In genomic region chr10:59991661-59992060, GRCh38 we compare ENCODE assay signal across 9 cellular contexts.
DNase-seq lines count a peak whose midpoint lies in the region; ATAC-seq, FAIRE-seq and TF ChIP-seq lines count a peak whose summit lies in the region.
"Had no signal": no experiment of that assay in that cellular context is flagged by ENCODE, and none has a peak within 500 bp of the region (broad histone marks: within the 10 kb centered on the region; RNA-seq: fewer than 3 reads in every experiment).

No MANE protein-coding gene starts in this region.

- POLR2A ChIA-PET in BJ (lab: Charles Lee) = no interaction called here
- POLR2A ChIA-PET in activated CD8-positive, alpha-beta T cell treated with anti-CD3 and anti-CD28 coated beads for 36 hours (lab: Charles Lee) = no interaction called here

- TF ChIP-seq CTCF in BJ (IDR thresholded peaks at IDR 0.05; ENCODE audit: insufficient read depth, low read depth, low read length) = no peak
- TF ChIP-seq CTCF in GM20000 (IDR thresholded peaks at IDR 0.05; ENCODE audit: extremely low read depth, missing control alignments) = no peak
- TF ChIP-seq CTCF in activated CD8-positive, alpha-beta T cell treated with anti-CD3 and anti-CD28 coated beads for 36 hours (IDR thresholded peaks at IDR 0.05) = no peak
- no peak for TF ChIP-seq CTCF in keratinocyte (optimal IDR thresholded peaks at IDR 0.05 in 1 of 3, IDR thresholded peaks at IDR 0.05 in 1 of 3, conservative IDR thresholded peaks at IDR 0.05 in 1 of 3; ENCODE audit: extremely low read depth in 1 of 3, insufficient read depth in 2 of 3, low read length in 3 of 3)
- TF ChIP-seq CTCF in WERI-Rb-1 (IDR thresholded peaks at IDR 0.05; ENCODE audit: low read depth, low read length) = no peak
- TF ChIP-seq CTCF in D721Med (IDR thresholded peaks at IDR 0.05; ENCODE audit: insufficient read depth, missing control alignments) = no peak

- H3K4me3 Mint-ChIP-seq in activated CD8-positive, alpha-beta T cell treated with anti-CD3 and anti-CD28 coated beads for 36 hours = no peak overlapping the region
- H3K4me3 Mint-ChIP-seq: activated naive CD4-positive, alpha-beta T cell treated with anti-CD3 and anti-CD28 coated beads, Interleukin-2, amount 50 U/mL, for 24 hours had no signal

- H4K20me1 ChIP-seq in keratinocyte (ENCODE audit: control insufficient read depth, extremely low read depth, insufficient read depth, low read length) = no peaks in the 10 kb centered on the region

- peak overlapping the region; percentile 53 for H3K9ac ChIP-seq in keratinocyte (ENCODE audit: control insufficient read depth, extremely low read depth, insufficient read depth, low read length)

- no peaks in the 10 kb centered on the region for H3K9me1 ChIP-seq in keratinocyte (ENCODE audit: control insufficient read depth, extremely low read depth, insufficient read depth, low read length)

- H3K4me1 Mint-ChIP-seq in activated CD8-positive, alpha-beta T cell treated with anti-CD3 and anti-CD28 coated beads for 36 hours (ENCODE audit: low read depth) = peaks cover 6% of the 10 kb centered on the region

- H2AFZ ChIP-seq in keratinocyte (ENCODE audit: control insufficient read depth, low read length) = peak overlapping the region; percentile 69

- H3K36me3 Mint-ChIP-seq in activated CD8-positive, alpha-beta T cell treated with anti-CD3 and anti-CD28 coated beads for 36 hours (ENCODE audit: low read depth) = no peaks in the 10 kb centered on the region
- H3K36me3 Mint-ChIP-seq: activated naive CD4-positive, alpha-beta T cell treated with anti-CD3 and anti-CD28 coated beads, Interleukin-2, amount 50 U/mL, for 24 hours had no signal

- no peaks in the 10 kb centered on the region for H3K79me2 ChIP-seq in keratinocyte (ENCODE audit: control insufficient read depth, insufficient read depth, low read length)

- H3K27me3 Mint-ChIP-seq in activated CD8-positive, alpha-beta T cell treated with anti-CD3 and anti-CD28 coated beads for 36 hours = peaks cover 27% of the 10 kb centered on the region

- H3K27ac ChIP-seq in keratinocyte (ENCODE audit: control insufficient read depth, insufficient read depth, low read length) (peak overlapping the region; percentile 85), WERI-Rb-1 (no peak overlapping the region)

- peaks cover 23% of the 10 kb centered on the region for H3K4me1 ChIP-seq in keratinocyte (ENCODE audit: control insufficient read depth, extremely low read depth, insufficient read depth, low read length)

- CTCF ChIA-PET in BJ (lab: Yijun Ruan, JAX) = no interaction called here
- CTCF ChIA-PET in activated CD8-positive, alpha-beta T cell treated with anti-CD3 and anti-CD28 coated beads for 36 hours (lab: Charles Lee) = interaction anchor here (1.7 kb wide), 1 partner anchor 32 kb away, joined by 3 read pairs; no protein-coding TSS in a partner anchor

- dilution Hi-C loops in keratinocyte (cut with MboI; ENCODE audit: extremely low pct_ligation_motif_present, low sequenced_read_pairs) = no loop called here

- H3K27ac Mint-ChIP-seq in activated CD8-positive, alpha-beta T cell treated with anti-CD3 and anti-CD28 coated beads for 36 hours = no peak overlapping the region
- H3K27ac Mint-ChIP-seq: activated naive CD4-positive, alpha-beta T cell treated with anti-CD3 and anti-CD28 coated beads, Interleukin-2, amount 50 U/mL, for 24 hours had no signal

- H3K27me3 ChIP-seq in BJ (ENCODE audit: control insufficient read depth, insufficient read depth, low read length) (no peaks in the 10 kb centered on the region), keratinocyte (ENCODE audit: control insufficient read depth, extremely low read depth, insufficient read depth, low read length) (no peaks in the 10 kb centered on the region), WERI-Rb-1 (ENCODE audit: insufficient read depth, low read depth, severe bottlenecking) (no peaks in the 10 kb centered on the region)

- H3K9me3 ChIP-seq in keratinocyte (ENCODE audit: control insufficient read depth, low read depth, low read length) = no peaks in the 10 kb centered on the region
- no peaks in the 10 kb centered on the region for H3K9me3 ChIP-seq in WERI-Rb-1 (ENCODE audit: severe bottlenecking)

- ATAC-seq in activated CD8-positive, alpha-beta T cell treated with anti-CD3 and anti-CD28 coated beads for 36 hours = peak; percentile 60

- H3K36me3 ChIP-seq in BJ (ENCODE audit: control insufficient read depth, insufficient read depth, low read length) = no peaks in the 10 kb centered on the region
- no peaks in the 10 kb centered on the region for H3K36me3 ChIP-seq in keratinocyte (ENCODE audit: control insufficient read depth in 2 of 2, extremely low read depth in 1 of 2, insufficient read depth in 2 of 2, low read length in 2 of 2)
- H3K36me3 ChIP-seq in WERI-Rb-1 = no peaks in the 10 kb centered on the region

- H3K4me2 ChIP-seq in keratinocyte (ENCODE audit: control insufficient read depth, extremely low read depth, insufficient read depth, low read depth, low read length) = peak overlapping the region; percentile 87

- FAIRE-seq in keratinocyte (lab: Jason Lieb, UNC) = peak; percentile 95
- FAIRE-seq in D721Med (lab: Jason Lieb, UNC) = no peak

- no peak overlapping the region for H3K4me3 ChIP-seq in BJ (ENCODE audit: low read depth, low read length)
- peak overlapping the region in 1 of 3 experiments; percentile 27 for H3K4me3 ChIP-seq in keratinocyte (ENCODE audit: control insufficient read depth in 2 of 3, extremely low read depth in 1 of 3, insufficient read depth in 2 of 3, low read depth in 1 of 3, low read length in 3 of 3)
- no peak overlapping the region for H3K4me3 ChIP-seq in WERI-Rb-1 (ENCODE audit: low read depth, low read length)

- DNase-seq in BJ (ENCODE audit: low read depth) (peak; percentile 5), GM20000 (ENCODE audit: low spot score) (peak; percentile 13), NCI-H146 (lab: John Stamatoyannopoulos, UW) (peak; percentile 81), keratinocyte (ENCODE audit: low read depth, low spot score) (peak; percentile 79), cortex of kidney (lab: John Stamatoyannopoulos, UW) (no peak), WERI-Rb-1 (no peak), D721Med (ENCODE audit: insufficient read length, low spot score) (no peak)
- no peak for DNase-seq in activated CD8-positive, alpha-beta T cell treated with anti-CD3 and anti-CD28 coated beads for 36 hours

- intact Hi-C loops in activated CD8-positive, alpha-beta T cell treated with anti-CD3 and anti-CD28 coated beads for 36 hours (cut with micrococcal nuclease) = no loop called here

- H3K9me3 Mint-ChIP-seq in activated CD8-positive, alpha-beta T cell treated with anti-CD3 and anti-CD28 coated beads for 36 hours = no peaks in the 10 kb centered on the region
- H3K9me3 Mint-ChIP-seq: activated naive CD4-positive, alpha-beta T cell treated with anti-CD3 and anti-CD28 coated beads, Interleukin-2, amount 50 U/mL, for 24 hours had no signal

Comparison
In these comparisons a context has a peak if more than half of its experiments do, and no peak if none do; other contexts are left out.
1. DNase-seq: peak in BJ (single experiment), GM20000 (single experiment), NCI-H146 (single experiment) and keratinocyte (single experiment); none in activated CD8-positive, alpha-beta T cell treated with anti-CD3 and anti-CD28 coated beads for 36 hours (single experiment), cortex of kidney (single experiment), WERI-Rb-1 (single experiment) and D721Med (single experiment).